ENCODE assay signal across 31 cellular contexts in the genomic region with DNA sequence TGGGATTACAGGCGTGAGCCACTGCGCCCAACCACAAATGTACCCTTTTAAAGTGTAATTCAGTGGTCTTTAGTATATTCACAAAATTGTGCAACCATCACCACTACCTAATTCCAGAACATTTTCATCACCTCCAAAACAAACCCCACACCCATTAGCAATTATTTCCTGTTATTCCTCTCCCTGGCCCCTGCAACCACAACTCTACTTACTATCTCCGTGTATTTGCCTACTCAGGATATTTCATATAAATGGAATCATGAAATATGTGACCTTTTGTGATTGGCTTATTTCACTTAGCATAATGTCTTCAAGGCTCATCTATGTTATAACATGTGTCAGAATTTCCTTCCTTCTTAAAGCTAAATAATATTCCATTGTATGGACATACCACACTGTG. TPM values are rescaled to one million over a fixed set of nuclear protein-coding genes. Genes with fewer than 3 reads are reported as not detected.
"Had no signal": no experiment of that assay in that cellular context is flagged by ENCODE, and none has a peak within 500 bp of the region (broad histone marks: within the 10 kb centered on the region; RNA-seq: fewer than 3 reads in every experiment).

No MANE protein-coding gene starts in this region.

- H3K36me3 ChIP-seq: left lung, lower lobe of right lung, neutrophil, right lobe of liver, stomach, thyroid gland, transverse colon, upper lobe of left lung, vagina had no signal

- H3K9me3 ChIP-seq: left lung, lower lobe of right lung, neutrophil, psoas muscle, right lobe of liver, stomach, testis, thyroid gland, transverse colon, upper lobe of left lung, vagina had no signal

- H3K27me3 ChIP-seq: left lung, right lobe of liver, testis, thyroid gland, transverse colon, upper lobe of left lung, vagina had no signal

- DNase-seq: kidney; left colon; lower lobe of right lung; mammary epithelial cell; mesenchymal stem cell; naive thymus-derived CD8-positive, alpha-beta T cell; occipital lobe; psoas muscle; stimulated activated CD4-positive, alpha-beta T cell treated with anti-CD3 and anti-CD28 coated beads, Interleukin-12 subunit alpha, Interleukin-12 subunit beta, amount 100 ng/mL, for 4 hours; stimulated activated CD4-positive, alpha-beta T cell treated with anti-CD3 and anti-CD28 coated beads, Interleukin-15, amount 100 ng/mL, for 24 hours; stimulated activated CD4-positive, alpha-beta T cell treated with anti-CD3 and anti-CD28 coated beads, Interleukin-2, amount 100 ng/mL, for 24 hours; stimulated activated CD4-positive, alpha-beta T cell treated with anti-CD3 and anti-CD28 coated beads, Interleukin-4, amount 100 ng/mL, for 1 hour; stimulated activated naive B cell treated with anti-CD40 and anti-IgM and Interleukin-4, amounts not matched to agents 10 μg/mL and 1 μg/mL and 100 μg/mL, for 72 hours; stimulated activated naive CD8-positive, alpha-beta T cell treated with anti-CD3 and anti-CD28 coated beads, Interleukin-15, Interleukin-2, amounts not matched to agents 100 U/mL and 50 U/mL, for 24 hours; stomach; testis; thyroid gland; transverse colon; upper lobe of left lung had no signal

- ATAC-seq: left colon; left lung; lower lobe of right lung; naive thymus-derived CD8-positive, alpha-beta T cell; psoas muscle; right lobe of liver; stimulated activated naive B cell treated with anti-CD40 and anti-IgM and Interleukin-4, amounts not matched to agents 10 μg/mL and 1 μg/mL and 100 μg/mL, for 72 hours; stimulated activated naive CD8-positive, alpha-beta T cell treated with anti-CD3 and anti-CD28 coated beads, Interleukin-15, Interleukin-2, amounts not matched to agents 100 U/mL and 50 U/mL, for 24 hours had no signal

- H3K4me1 ChIP-seq: left lung, lower lobe of right lung, psoas muscle, right lobe of liver, thyroid gland, transverse colon, vagina had no signal

- H3K9ac ChIP-seq: parathyroid adenoma had no signal

- H3K27ac ChIP-seq: left lung, lower lobe of right lung, neutrophil, psoas muscle, right lobe of liver, skin epidermis, stomach, testis, thyroid gland, transverse colon, upper lobe of left lung, vagina had no signal

- H3K4me3 ChIP-seq: left lung, lower lobe of right lung, psoas muscle, right lobe of liver, skin epidermis, stomach, testis, thyroid gland, transverse colon, upper lobe of left lung, vagina had no signal

RNA-seq across cellular contexts. Expression of a gene that starts 16.0 kb away (rescaled TPM):
- total RNA-seq: left colon; liver; lower lobe of right lung; mammary epithelial cell; mucosa of gallbladder; naive thymus-derived CD8-positive, alpha-beta T cell; neural crest cell; occipital lobe; osteocyte; psoas muscle; right lobe of liver; transverse colon; urinary bladder; vagina had no signal
- polyA plus RNA-seq: liver; mammary epithelial cell; naive thymus-derived CD8-positive, alpha-beta T cell; psoas muscle; stomach had no signal

RNA-seq across cellular contexts. Expression of a gene that starts 27.2 kb away (rescaled TPM):
- total RNA-seq: left colon; liver; naive thymus-derived CD8-positive, alpha-beta T cell; posterior vena cava; psoas muscle; right lobe of liver; transverse colon; vagina had no signal
- polyA plus RNA-seq: liver; mammary epithelial cell; naive thymus-derived CD8-positive, alpha-beta T cell had no signal

RNA-seq across cellular contexts. Expression of a gene that starts 30.8 kb away (rescaled TPM):
- total RNA-seq: mammary epithelial cell; naive thymus-derived CD8-positive, alpha-beta T cell had no signal
- polyA plus RNA-seq: mammary epithelial cell had no signal

RNA-seq across cellular contexts. Expression of a gene that starts 38.2 kb away (rescaled TPM):
- total RNA-seq: left colon; liver; naive thymus-derived CD8-positive, alpha-beta T cell; osteocyte; psoas muscle; thyroid gland; vagina had no signal
- polyA plus RNA-seq: naive thymus-derived CD8-positive, alpha-beta T cell had no signal
